8 cellular contexts compared by ENCODE assay signal in the genomic region with DNA sequence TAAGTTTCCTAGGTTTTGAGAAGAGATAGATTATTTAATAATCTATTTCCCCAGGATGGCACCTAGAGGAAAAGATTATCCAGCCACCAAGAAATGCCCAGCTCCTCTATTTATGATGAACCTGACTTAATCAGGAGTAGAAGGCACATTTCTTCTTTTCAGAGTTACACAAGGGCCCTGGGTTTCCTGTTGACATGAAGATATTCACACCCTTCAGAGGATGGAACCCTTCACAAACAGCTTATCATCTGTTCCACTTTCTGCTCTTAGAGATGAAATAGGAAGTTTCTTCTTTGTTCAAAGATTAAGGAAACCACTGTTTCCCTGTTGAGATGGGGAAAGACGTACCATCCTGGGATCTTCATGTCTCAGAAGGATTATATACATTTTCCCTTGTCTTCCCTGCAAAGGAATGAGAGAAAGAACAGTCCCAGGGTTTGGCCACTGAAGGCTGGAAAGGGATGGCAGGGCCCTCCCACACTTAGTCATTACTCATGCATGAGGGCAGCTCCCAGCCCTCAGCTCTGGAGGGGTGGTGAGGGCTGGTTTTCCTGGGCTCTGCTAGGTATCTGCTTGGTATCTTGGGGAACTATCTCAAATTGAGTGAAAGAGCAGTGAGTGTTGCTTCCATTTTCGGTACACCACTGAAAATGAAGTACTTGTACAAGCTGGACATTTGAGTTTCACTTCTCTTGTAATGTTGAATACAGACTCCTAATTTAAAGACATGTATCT.
DNase-seq lines count a peak whose midpoint lies in the region; ATAC-seq and TF ChIP-seq lines count a peak whose summit lies in the region.

No MANE protein-coding gene starts in this region.

- H3K4me3 Mint-ChIP-seq in mesothelial cell of epicardium: no peak overlapping the region

- RAD21 ChIA-PET in HCT116 (lab: Charles Lee; ENCODE audit: low non-redundant PET in 1 of 2, low total read pairs in 2 of 2, uncharacterized antibody in 2 of 2, unreplicated experiment in 2 of 2): no interaction called here

- no peaks in the 10 kb centered on the region for H3K9me2 ChIP-seq in HCT116 (ENCODE audit: insufficient read depth)

- ATAC-seq in GM18498 (IDR thresholded peaks at IDR 0.05; ENCODE audit: unreplicated experiment): peak; percentile 90
- peak; percentile 75 for ATAC-seq in HCT116
- ATAC-seq in activated naive CD4-positive, alpha-beta T cell treated with anti-CD3 and anti-CD28 coated beads, Interleukin-2, amount 50 U/mL, for 72 hours: no peak
- no peak for ATAC-seq in GM21825 (IDR thresholded peaks at IDR 0.05; ENCODE audit: unreplicated experiment)

- no peak for TF ChIP-seq POLR2A in HCT116 (IDR thresholded peaks at IDR 0.05; ENCODE audit: borderline replicate concordance, extremely low read depth, insufficient read depth, insufficient read length)
- TF ChIP-seq POLR2A in NB4 (IDR thresholded peaks at IDR 0.05; ENCODE audit: extremely low read depth, insufficient read length): no peak

- H3K36me3 ChIP-seq in HCT116 (ENCODE audit: control insufficient read depth in 1 of 2, insufficient read depth in 2 of 2, low read length in 2 of 2): no peaks in the 10 kb centered on the region

- intact Hi-C loops in HCT116 (cut with micrococcal nuclease): no loop called here

- H3K4me2 ChIP-seq in HCT116 (ENCODE audit: low read length): 0 out of 2 replicates have a peak overlapping the region, but pooled peaks have one; percentile 8

- H3K27me3 Mint-ChIP-seq in mesothelial cell of epicardium (ENCODE audit: low read depth): no peaks in the 10 kb centered on the region

- no peak for TF ChIP-seq RAD21 in HCT116 (IDR thresholded peaks at IDR 0.05; ENCODE audit: low read depth)

- no peak for DNase-seq in HCT116 (ENCODE audit: low read depth, low spot score)
- DNase-seq in NB4 (ENCODE audit: low read depth): peak; percentile 48
- DNase-seq in islet precursor cell: peak; percentile 62
- DNase-seq in NCI-H1092 (lab: John Stamatoyannopoulos, UW): no peak
- no peak for DNase-seq in activated naive CD4-positive, alpha-beta T cell treated with anti-CD3 and anti-CD28 coated beads, Interleukin-2, amount 50 U/mL, for 72 hours (ENCODE audit: low spot score in 2 of 2)
- no peak for DNase-seq in mesothelial cell of epicardium (ENCODE audit: low spot score in 2 of 2, unreplicated experiment in 2 of 2)

- no peaks in the 10 kb centered on the region for H3K27me3 ChIP-seq in HCT116 (ENCODE audit: insufficient read depth, low read length)

- no peaks in the 10 kb centered on the region for H3K4me1 Mint-ChIP-seq in mesothelial cell of epicardium

- H3K4me1 ChIP-seq in HCT116 (ENCODE audit: control insufficient read depth in 1 of 2, insufficient read depth in 2 of 2, low read length in 2 of 2): peaks cover 0 to 5% of the 10 kb centered on the region in 2 experiments; a peak in 2 of 4 replicates

- H3K27ac Mint-ChIP-seq in activated naive CD4-positive, alpha-beta T cell treated with anti-CD3 and anti-CD28 coated beads, Interleukin-2, amount 50 U/mL, for 72 hours: no peak overlapping the region
- H3K27ac Mint-ChIP-seq in mesothelial cell of epicardium: no peak overlapping the region

- H4K20me1 ChIP-seq in HCT116 (ENCODE audit: insufficient read depth): no peaks in the 10 kb centered on the region

- CTCF ChIA-PET in HCT116 (lab: Charles Lee): no interaction called here

- H3K79me2 ChIP-seq in HCT116 (ENCODE audit: insufficient read depth, low read length): no peaks in the 10 kb centered on the region

- H3K27ac ChIP-seq in HCT116 (ENCODE audit: low read depth, low read length): no peak overlapping the region

- H3K9ac ChIP-seq in HCT116 (ENCODE audit: low read length): no peak overlapping the region

- POLR2A ChIA-PET in HCT116 (lab: Charles Lee): no interaction called here

- no peaks in the 10 kb centered on the region for H3K9me3 ChIP-seq in HCT116 (ENCODE audit: control insufficient read depth in 1 of 2, insufficient read depth in 1 of 2, low read depth in 1 of 2, low read length in 2 of 2)

- H3K9me3 Mint-ChIP-seq in activated naive CD4-positive, alpha-beta T cell treated with anti-CD3 and anti-CD28 coated beads, Interleukin-2, amount 50 U/mL, for 72 hours: peaks cover 0 to 5% of the 10 kb centered on the region in 2 donors
- H3K9me3 Mint-ChIP-seq in mesothelial cell of epicardium: peaks cover 11% of the 10 kb centered on the region

- H2AFZ ChIP-seq in HCT116 (ENCODE audit: low read depth, low read length, poor library complexity, severe bottlenecking): no peak overlapping the region

- no peak overlapping the region for H3K4me3 ChIP-seq in HCT116 (replicated peaks in 1 of 2; ENCODE audit: low read depth in 1 of 2, low read length in 2 of 2)
- no peak overlapping the region for H3K4me3 ChIP-seq in NB4 (ENCODE audit: low read depth, low read length)

- BruUV-seq in HCT116 (replicated peaks; lab: Mats Ljungman, UMichigan): no TSS peak

- H3K36me3 Mint-ChIP-seq in activated naive CD4-positive, alpha-beta T cell treated with anti-CD3 and anti-CD28 coated beads, Interleukin-2, amount 50 U/mL, for 72 hours: no peaks in the 10 kb centered on the region
- H3K36me3 Mint-ChIP-seq in mesothelial cell of epicardium: no peaks in the 10 kb centered on the region

- TF ChIP-seq CTCF in HCT116 (IDR thresholded peaks at IDR 0.05 in 2 of 3, conservative IDR thresholded peaks at IDR 0.05 in 1 of 3; ENCODE audit: borderline replicate concordance in 1 of 3, insufficient read depth in 1 of 3, low read depth in 2 of 3, low read length in 2 of 3) (no peak), NB4 (IDR thresholded peaks at IDR 0.05; ENCODE audit: low read depth, low read length) (no peak), mesothelial cell of epicardium (IDR thresholded peaks at IDR 0.05; ENCODE audit: unreplicated experiment) (no peak)

TF ChIP-seq in HCT116, 20 proteins besides CTCF, POLR2A, EP300 and RAD21:
- no peak for TF ChIP-seq SP1 (IDR thresholded peaks at IDR 0.05; ENCODE audit: low read depth)
- TF ChIP-seq EZH2 (IDR thresholded peaks at IDR 0.05): no peak
- no peak for TF ChIP-seq ELF1 (IDR thresholded peaks at IDR 0.05; ENCODE audit: borderline replicate concordance, low read depth)
- no peak for TF ChIP-seq JUND (IDR thresholded peaks at IDR 0.05)
- TF ChIP-seq EZH2phosphoT487 (IDR thresholded peaks at IDR 0.05; ENCODE audit: borderline replicate concordance): no peak
- TF ChIP-seq POLR2AphosphoS5 (IDR thresholded peaks at IDR 0.05; ENCODE audit: low read depth, low read length): no peak
- TF ChIP-seq EGR1 (IDR thresholded peaks at IDR 0.05; ENCODE audit: low read depth): no peak
- no peak for TF ChIP-seq FOSL1 (IDR thresholded peaks at IDR 0.05; ENCODE audit: low read depth)
- TF ChIP-seq, protein P1, sequence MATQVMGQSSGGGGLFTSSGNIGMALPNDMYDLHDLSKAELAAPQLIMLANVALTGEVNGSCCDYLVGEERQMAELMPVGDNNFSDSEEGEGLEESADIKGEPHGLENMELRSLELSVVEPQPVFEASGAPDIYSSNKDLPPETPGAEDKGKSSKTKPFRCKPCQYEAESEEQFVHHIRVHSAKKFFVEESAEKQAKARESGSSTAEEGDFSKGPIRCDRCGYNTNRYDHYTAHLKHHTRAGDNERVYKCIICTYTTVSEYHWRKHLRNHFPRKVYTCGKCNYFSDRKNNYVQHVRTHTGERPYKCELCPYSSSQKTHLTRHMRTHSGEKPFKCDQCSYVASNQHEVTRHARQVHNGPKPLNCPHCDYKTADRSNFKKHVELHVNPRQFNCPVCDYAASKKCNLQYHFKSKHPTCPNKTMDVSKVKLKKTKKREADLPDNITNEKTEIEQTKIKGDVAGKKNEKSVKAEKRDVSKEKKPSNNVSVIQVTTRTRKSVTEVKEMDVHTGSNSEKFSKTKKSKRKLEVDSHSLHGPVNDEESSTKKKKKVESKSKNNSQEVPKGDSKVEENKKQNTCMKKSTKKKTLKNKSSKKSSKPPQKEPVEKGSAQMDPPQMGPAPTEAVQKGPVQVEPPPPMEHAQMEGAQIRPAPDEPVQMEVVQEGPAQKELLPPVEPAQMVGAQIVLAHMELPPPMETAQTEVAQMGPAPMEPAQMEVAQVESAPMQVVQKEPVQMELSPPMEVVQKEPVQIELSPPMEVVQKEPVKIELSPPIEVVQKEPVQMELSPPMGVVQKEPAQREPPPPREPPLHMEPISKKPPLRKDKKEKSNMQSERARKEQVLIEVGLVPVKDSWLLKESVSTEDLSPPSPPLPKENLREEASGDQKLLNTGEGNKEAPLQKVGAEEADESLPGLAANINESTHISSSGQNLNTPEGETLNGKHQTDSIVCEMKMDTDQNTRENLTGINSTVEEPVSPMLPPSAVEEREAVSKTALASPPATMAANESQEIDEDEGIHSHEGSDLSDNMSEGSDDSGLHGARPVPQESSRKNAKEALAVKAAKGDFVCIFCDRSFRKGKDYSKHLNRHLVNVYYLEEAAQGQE (IDR thresholded peaks at IDR 0.05; ENCODE audit: low read depth): no peak
- no peak for TF ChIP-seq TCF7L2 (IDR thresholded peaks at IDR 0.05; ENCODE audit: borderline replicate concordance, extremely low read depth, insufficient read depth, insufficient read length)
- TF ChIP-seq ZFX (IDR thresholded peaks at IDR 0.05): no peak
- TF ChIP-seq, protein P2, sequence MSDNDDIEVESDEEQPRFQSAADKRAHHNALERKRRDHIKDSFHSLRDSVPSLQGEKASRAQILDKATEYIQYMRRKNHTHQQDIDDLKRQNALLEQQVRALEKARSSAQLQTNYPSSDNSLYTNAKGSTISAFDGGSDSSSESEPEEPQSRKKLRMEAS (IDR thresholded peaks at IDR 0.05): no peak
- TF ChIP-seq, protein P3, sequence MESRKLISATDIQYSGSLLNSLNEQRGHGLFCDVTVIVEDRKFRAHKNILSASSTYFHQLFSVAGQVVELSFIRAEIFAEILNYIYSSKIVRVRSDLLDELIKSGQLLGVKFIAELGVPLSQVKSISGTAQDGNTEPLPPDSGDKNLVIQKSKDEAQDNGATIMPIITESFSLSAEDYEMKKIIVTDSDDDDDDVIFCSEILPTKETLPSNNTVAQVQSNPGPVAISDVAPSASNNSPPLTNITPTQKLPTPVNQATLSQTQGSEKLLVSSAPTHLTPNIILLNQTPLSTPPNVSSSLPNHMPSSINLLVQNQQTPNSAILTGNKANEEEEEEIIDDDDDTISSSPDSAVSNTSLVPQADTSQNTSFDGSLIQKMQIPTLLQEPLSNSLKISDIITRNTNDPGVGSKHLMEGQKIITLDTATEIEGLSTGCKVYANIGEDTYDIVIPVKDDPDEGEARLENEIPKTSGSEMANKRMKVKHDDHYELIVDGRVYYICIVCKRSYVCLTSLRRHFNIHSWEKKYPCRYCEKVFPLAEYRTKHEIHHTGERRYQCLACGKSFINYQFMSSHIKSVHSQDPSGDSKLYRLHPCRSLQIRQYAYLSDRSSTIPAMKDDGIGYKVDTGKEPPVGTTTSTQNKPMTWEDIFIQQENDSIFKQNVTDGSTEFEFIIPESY (IDR thresholded peaks at IDR 0.05; ENCODE audit: extremely low read depth, insufficient replicate concordance, low read length): no peak

Comparison
In these comparisons a context has a peak if more than half of its experiments do, and no peak if none do; other contexts are left out.
1. ATAC-seq: peak in GM18498 (single experiment) and HCT116 (single experiment); none in activated naive CD4-positive, alpha-beta T cell treated with anti-CD3 and anti-CD28 coated beads, Interleukin-2, amount 50 U/mL, for 72 hours (0 of 2) and GM21825 (single experiment).
2. DNase-seq: peak in NB4 (single experiment) and islet precursor cell (single experiment); none in HCT116 (single experiment), NCI-H1092 (single experiment), activated naive CD4-positive, alpha-beta T cell treated with anti-CD3 and anti-CD28 coated beads, Interleukin-2, amount 50 U/mL, for 72 hours (0 of 2) and mesothelial cell of epicardium (0 of 2).